In the genomic region with DNA sequence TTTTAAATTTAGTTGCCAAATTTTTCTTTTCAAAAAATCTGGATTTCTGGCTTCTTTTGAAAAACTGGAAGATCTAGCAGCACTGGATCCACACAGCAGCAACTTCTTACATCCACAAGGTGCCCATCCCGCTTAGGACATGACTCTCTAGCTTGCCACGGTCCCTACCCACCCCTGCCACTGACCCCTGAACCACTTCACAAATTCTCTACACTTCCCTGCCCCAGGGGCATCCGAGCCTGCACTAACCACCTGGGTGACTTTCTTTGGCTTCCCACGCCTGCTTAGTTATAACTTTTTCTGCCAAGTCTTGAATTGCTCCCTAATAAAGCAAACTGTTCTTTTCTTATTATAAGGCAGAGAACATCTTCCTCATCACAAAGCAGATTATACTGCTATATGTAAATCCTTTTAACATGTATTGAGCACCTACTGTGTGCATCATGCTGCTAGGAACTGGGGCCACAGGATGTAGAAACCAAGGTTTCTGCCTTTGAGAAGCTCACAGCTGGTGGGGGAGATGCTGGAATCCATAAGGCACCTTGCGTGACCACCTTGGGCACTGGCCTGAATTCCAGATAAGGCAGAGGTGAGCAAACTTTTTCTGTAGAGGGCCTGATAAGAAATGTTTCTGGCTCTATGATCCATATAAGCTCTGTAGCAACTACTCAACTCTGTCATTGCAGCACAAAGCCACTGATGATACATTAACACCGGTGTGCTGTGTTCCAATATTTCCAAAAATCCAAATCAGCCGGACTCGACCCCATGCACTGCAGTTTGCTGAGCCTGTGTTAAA, we compare ENCODE assay signal across 1 cellular context.
TF ChIP-seq lines count a peak whose summit lies in the region.

No MANE protein-coding gene starts in this region.

TF ChIP-seq in WTC11, 78 proteins besides CTCF, POLR2A, EP300 and RAD21 (continued from another document):
- TF ChIP-seq, protein P1, sequence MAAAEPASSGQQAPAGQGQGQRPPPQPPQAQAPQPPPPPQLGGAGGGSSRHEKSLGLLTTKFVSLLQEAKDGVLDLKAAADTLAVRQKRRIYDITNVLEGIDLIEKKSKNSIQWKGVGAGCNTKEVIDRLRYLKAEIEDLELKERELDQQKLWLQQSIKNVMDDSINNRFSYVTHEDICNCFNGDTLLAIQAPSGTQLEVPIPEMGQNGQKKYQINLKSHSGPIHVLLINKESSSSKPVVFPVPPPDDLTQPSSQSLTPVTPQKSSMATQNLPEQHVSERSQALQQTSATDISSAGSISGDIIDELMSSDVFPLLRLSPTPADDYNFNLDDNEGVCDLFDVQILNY (CRISPR knock-in tag; IDR thresholded peaks at IDR 0.05), result no peak
- TF ChIP-seq, protein P2, sequence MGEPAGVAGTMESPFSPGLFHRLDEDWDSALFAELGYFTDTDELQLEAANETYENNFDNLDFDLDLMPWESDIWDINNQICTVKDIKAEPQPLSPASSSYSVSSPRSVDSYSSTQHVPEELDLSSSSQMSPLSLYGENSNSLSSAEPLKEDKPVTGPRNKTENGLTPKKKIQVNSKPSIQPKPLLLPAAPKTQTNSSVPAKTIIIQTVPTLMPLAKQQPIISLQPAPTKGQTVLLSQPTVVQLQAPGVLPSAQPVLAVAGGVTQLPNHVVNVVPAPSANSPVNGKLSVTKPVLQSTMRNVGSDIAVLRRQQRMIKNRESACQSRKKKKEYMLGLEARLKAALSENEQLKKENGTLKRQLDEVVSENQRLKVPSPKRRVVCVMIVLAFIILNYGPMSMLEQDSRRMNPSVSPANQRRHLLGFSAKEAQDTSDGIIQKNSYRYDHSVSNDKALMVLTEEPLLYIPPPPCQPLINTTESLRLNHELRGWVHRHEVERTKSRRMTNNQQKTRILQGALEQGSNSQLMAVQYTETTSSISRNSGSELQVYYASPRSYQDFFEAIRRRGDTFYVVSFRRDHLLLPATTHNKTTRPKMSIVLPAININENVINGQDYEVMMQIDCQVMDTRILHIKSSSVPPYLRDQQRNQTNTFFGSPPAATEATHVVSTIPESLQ (CRISPR knock-in tag; IDR thresholded peaks at IDR 0.05), result no peak
- no peak for TF ChIP-seq NFE2L1 (CRISPR knock-in tag; IDR thresholded peaks at IDR 0.05)
- no peak for TF ChIP-seq ZNF121 (CRISPR knock-in tag; IDR thresholded peaks at IDR 0.05)
- TF ChIP-seq ATF1 (CRISPR knock-in tag; IDR thresholded peaks at IDR 0.05), result no peak
- TF ChIP-seq NFYB (CRISPR knock-in tag; conservative IDR thresholded peaks at IDR 0.05; ENCODE audit: low read depth), result no peak
- TF ChIP-seq GABPB1 (CRISPR knock-in tag; IDR thresholded peaks at IDR 0.05), result no peak
TF ChIP-seq in WTC11: peak in this region for 0.
